ENCODE assay signal across 25 cellular contexts in genomic region chr3:7934362-7934761, GRCh38.
"Had no signal": no experiment of that assay in that cellular context is flagged by ENCODE, and none has a peak within 500 bp of the region (broad histone marks: within the 10 kb centered on the region; RNA-seq: fewer than 3 reads in every experiment).

No MANE protein-coding gene starts in this region.

- H3K27me3 ChIP-seq: heart left ventricle, ovary, right atrium auricular region, right lobe of liver, testis, thyroid gland, upper lobe of right lung had no signal

- H3K9me3 ChIP-seq: ovary, right atrium auricular region, right lobe of liver, testis, thyroid gland, upper lobe of right lung had no signal

- H3K27ac ChIP-seq: heart left ventricle, lower lobe of right lung, ovary, right atrium auricular region, right lobe of liver, testis, thyroid gland, upper lobe of right lung had no signal

- DNase-seq: heart left ventricle; hypothalamus; immature natural killer cell; kidney; left ventricle myocardium superior; lower lobe of right lung; mammary epithelial cell; mesenchymal stem cell; naive thymus-derived CD4-positive, alpha-beta T cell; ovary; right lobe of liver; stimulated activated CD4-positive, alpha-beta T cell treated with anti-CD3 and anti-CD28 coated beads, Interleukin-1b, Interleukin-23, amount 100 ng/mL, for 48 hours; stimulated activated CD4-positive, alpha-beta T cell treated with anti-CD3 and anti-CD28 coated beads, Interleukin-2, amount 100 ng/mL, for 48 hours; stimulated activated CD4-positive, alpha-beta T cell treated with anti-CD3 and anti-CD28 coated beads, Interleukin-4, amount 100 ng/mL, for 4 hours; stimulated activated CD8-positive, alpha-beta memory T cell treated with anti-CD3 and anti-CD28 coated beads, Interleukin-4, amount 100 ng/mL, for 48 hours; stimulated activated naive CD4-positive, alpha-beta T cell treated with Interleukin-2 at 50 U/mL for 16 hours; stimulated activated naive CD8-positive, alpha-beta T cell treated with anti-CD3 and anti-CD28 coated beads, Interleukin-15, amount 100 ng/mL, for 72 hours; testis; thyroid gland; trophoblast cell; upper lobe of right lung had no signal

- H3K36me3 ChIP-seq: heart left ventricle, lower lobe of right lung, ovary, right atrium auricular region, right lobe of liver, thyroid gland, upper lobe of right lung had no signal

- H3K4me3 ChIP-seq: heart left ventricle, lower lobe of right lung, ovary, right atrium auricular region, right lobe of liver, smooth muscle cell, testis, thyroid gland, upper lobe of right lung had no signal

- H3K4me1 ChIP-seq: heart left ventricle, lower lobe of right lung, right atrium auricular region, right lobe of liver, testis, thyroid gland, upper lobe of right lung had no signal

- ATAC-seq: heart left ventricle; left ventricle myocardium superior; lower lobe of right lung; naive thymus-derived CD4-positive, alpha-beta T cell; natural killer cell treated with Interleukin-12 subunit alpha and Interleukin-12 subunit beta and Interleukin-15 and Interleukin-18, amount 100 ng/mL, for 72 hours; right lobe of liver; stimulated activated memory B cell treated with anti-CD40 and anti-IgM and Interleukin-4, amounts not matched to agents 10 μg/mL and 1 μg/mL and 100 μg/mL, for 72 hours; stimulated activated naive CD8-positive, alpha-beta T cell treated with anti-CD3 and anti-CD28 coated beads, Interleukin-15, amount 100 ng/mL, for 72 hours; upper lobe of right lung had no signal
